24 cellular contexts compared by ENCODE assay signal in the genomic region with DNA sequence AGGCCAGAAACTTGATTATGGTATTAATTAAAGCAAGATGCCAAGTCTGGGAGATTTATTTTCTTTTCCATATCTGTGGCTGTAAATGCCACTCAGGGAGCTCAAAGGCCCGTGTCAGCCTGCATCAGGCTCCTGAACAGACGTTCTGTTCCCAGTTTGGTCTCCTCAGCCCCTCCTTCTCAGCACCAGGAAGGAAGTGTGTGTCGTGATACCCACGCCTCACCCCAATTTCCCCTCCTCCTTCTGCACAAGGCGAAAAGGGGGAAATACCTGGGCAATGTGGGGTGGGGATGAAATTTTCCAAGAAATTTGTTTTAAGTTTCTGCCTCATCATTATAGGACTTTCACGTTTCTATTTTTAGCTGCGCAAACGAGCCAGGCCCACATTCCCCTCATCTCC.
DNase-seq lines count a peak whose midpoint lies in the region; ATAC-seq, FAIRE-seq and TF ChIP-seq lines count a peak whose summit lies in the region.
"Had no signal": no experiment of that assay in that cellular context is flagged by ENCODE, and none has a peak within 500 bp of the region (broad histone marks: within the 10 kb centered on the region; RNA-seq: fewer than 3 reads in every experiment).

No MANE protein-coding gene starts in this region.

- in situ Hi-C loops in HepG2 (cut with HindIII; ENCODE audit: extremely low pct_ligation_motif_present, low pct_unique_long_range_greater_than_20kb) = no loop called here

- no peak overlapping the region for H4K8ac ChIP-seq in neuronal stem cell (ENCODE audit: low read depth, low read length)

- peaks cover 0 to under 1% (median 0%) of the 10 kb centered on the region in 3 experiments for H3K27me3 ChIP-seq in neuronal stem cell (ENCODE audit: control insufficient read depth in 3 of 3, insufficient read depth in 3 of 3, low read depth in 1 of 3, low read length in 3 of 3)
- H3K27me3 ChIP-seq in HepG2 (ENCODE audit: control insufficient read depth in 1 of 2, insufficient read depth in 2 of 2, low read length in 2 of 2) = no peaks in the 10 kb centered on the region
- H3K27me3 ChIP-seq: BE2C, MG63, neural progenitor cell, upper lobe of left lung had no signal

- intact Hi-C loops in HepG2 (cut with micrococcal nuclease; ENCODE audit: unreplicated experiment) = no loop called here

- H3K9me3 ChIP-seq in neuronal stem cell (replicated peaks in 1 of 2; ENCODE audit: control insufficient read depth in 2 of 2, insufficient read depth in 1 of 2, low read depth in 1 of 2, low read length in 2 of 2) = peaks cover 0 to 2% of the 10 kb centered on the region in 2 donors
- no peaks in the 10 kb centered on the region for H3K9me3 ChIP-seq in HepG2 (ENCODE audit: low read length)
- H3K9me3 ChIP-seq: BE2C, MG63 had no signal

- H3K27me3 Mint-ChIP-seq in T-helper 1 cell treated with Interleukin-12 subunit alpha and Interleukin-12 subunit beta and Interleukin-4 antibody, amounts not matched to agents 30 μg/mL and 1 μg/mL, for 36 hours (ENCODE audit: low read depth) = peaks cover 8% of the 10 kb centered on the region
- peaks cover 6% of the 10 kb centered on the region for H3K27me3 Mint-ChIP-seq in chondrocyte (ENCODE audit: low read depth)

- no peak overlapping the region for H2BK120ac ChIP-seq in neuronal stem cell (ENCODE audit: low read depth, low read length)

- H3K36me3 ChIP-seq in neuronal stem cell (replicated peaks in 1 of 2; ENCODE audit: control insufficient read depth in 2 of 2, insufficient read depth in 2 of 2, low read length in 2 of 2) = no peaks in the 10 kb centered on the region
- no peaks in the 10 kb centered on the region for H3K36me3 ChIP-seq in HepG2 (replicated peaks in 1 of 2; ENCODE audit: control insufficient read depth in 1 of 2, insufficient read depth in 2 of 2, low read length in 2 of 2)
- H3K36me3 ChIP-seq: BE2C, MG63, neural progenitor cell, upper lobe of left lung had no signal

- H3K9me3 Mint-ChIP-seq in T-helper 1 cell treated with Interleukin-12 subunit alpha and Interleukin-12 subunit beta and Interleukin-4 antibody, amounts not matched to agents 30 μg/mL and 1 μg/mL, for 36 hours = peaks cover 6% of the 10 kb centered on the region
- H3K9me3 Mint-ChIP-seq in chondrocyte (ENCODE audit: low read depth) = peaks cover 9% of the 10 kb centered on the region
- H3K9me3 Mint-ChIP-seq: neural progenitor cell had no signal

- no peak for ATAC-seq in HepG2
- ATAC-seq: left ventricle myocardium superior, WTC11 had no signal

- H3K9ac ChIP-seq in neuronal stem cell (ENCODE audit: low read depth, low read length, poor library complexity) (no peak overlapping the region), HepG2 (ENCODE audit: insufficient read depth, low read depth, low read length) (no peak overlapping the region)
- H3K9ac ChIP-seq: neural progenitor cell had no signal

- FAIRE-seq in urothelium cell line (lab: Jason Lieb, UNC) (no peak), HepG2 (lab: Jason Lieb, UNC) (no peak)
- FAIRE-seq: endothelial cell of umbilical vein, GM18507 had no signal

- no peaks in the 10 kb centered on the region for H3K79me2 ChIP-seq in HepG2 (ENCODE audit: insufficient read depth, low read length)

- no peak overlapping the region for H2BK5ac ChIP-seq in neuronal stem cell (ENCODE audit: low read length)

- H3K27ac Mint-ChIP-seq in T-helper 1 cell treated with Interleukin-12 subunit alpha and Interleukin-12 subunit beta and Interleukin-4 antibody, amounts not matched to agents 30 μg/mL and 1 μg/mL, for 36 hours = peak overlapping the region; percentile 24
- no peak overlapping the region for H3K27ac Mint-ChIP-seq in chondrocyte (ENCODE audit: unreplicated experiment)
- H3K27ac Mint-ChIP-seq: neural progenitor cell, WTC11 had no signal

- CTCF ChIA-PET in HepG2 (lab: Yijun Ruan, JAX; ENCODE audit: low intra/inter-chr PET ratio, low total read pairs) = no interaction called here

- no peaks in the 10 kb centered on the region for H3K79me1 ChIP-seq in neuronal stem cell (ENCODE audit: low read depth, low read length)

- H3K18ac ChIP-seq in neuronal stem cell (ENCODE audit: low read length) = peak overlapping the region; percentile 48

- POLR2A ChIA-PET in HepG2 (lab: Yijun Ruan, JAX) = interaction anchor here (1.7 kb wide), 1 partner anchor 48 kb away, joined by 4 read pairs; no protein-coding TSS in a partner anchor

- H2AFZ ChIP-seq in neuronal stem cell (ENCODE audit: low read length) (no peak overlapping the region), HepG2 (ENCODE audit: low read length) (no peak overlapping the region)
- H2AFZ ChIP-seq: neural progenitor cell had no signal

- WGBS in neuronal stem cell (ENCODE audit: extremely low coverage in 2 of 2, insufficient read length in 2 of 2, insufficient replicate concordance in 1 of 2), 2 donors = no CpG with 5 or more reads among the region's 8 CpGs
- 39% methylated on average over 8 of the region's 8 CpGs for WGBS in HepG2 (ENCODE audit: low lambda C conversion rate)

- H2AK5ac ChIP-seq in neuronal stem cell (ENCODE audit: low read depth, low read length) = no peak overlapping the region

- H3K4me2 ChIP-seq in neuronal stem cell (ENCODE audit: insufficient read depth, low read length, poor library complexity, severe bottlenecking) (no peak overlapping the region), HepG2 (ENCODE audit: low read depth, low read length) (no peak overlapping the region)
- H3K4me2 ChIP-seq: neural progenitor cell had no signal

- TF ChIP-seq RAD21 in HepG2 (CRISPR knock-in tag; IDR thresholded peaks at IDR 0.05) = no peak

- DNase-seq in T-helper 1 cell (no peak), EH (ENCODE audit: low read depth) (peak; percentile 35), UCSD-AML1 (lab: John Stamatoyannopoulos, UW; ENCODE audit: unreplicated experiment) (peak; percentile 61), neuronal stem cell (ENCODE audit: low spot score) (no peak), urothelium cell line (ENCODE audit: low spot score) (no peak), chondrocyte (ENCODE audit: low spot score) (no peak), HepG2 (ENCODE audit: low spot score) (no peak)
- DNase-seq: 8988T; activated effector memory CD4-positive, alpha-beta T cell treated with Interleukin-2 at 50 U/mL for 16 hours; amygdala; BE2C; Calu3; left ventricle myocardium superior; MG63; NCI-H1417 treated with DMSO at 0.1 percent for 48 hours; NCI-H524; upper lobe of left lung had no signal

- no peaks in the 10 kb centered on the region for H4K20me1 ChIP-seq in HepG2 (ENCODE audit: insufficient read depth, low read length)

- H3K36me3 Mint-ChIP-seq in T-helper 1 cell treated with Interleukin-12 subunit alpha and Interleukin-12 subunit beta and Interleukin-4 antibody, amounts not matched to agents 30 μg/mL and 1 μg/mL, for 36 hours (ENCODE audit: low read depth) = no peaks in the 10 kb centered on the region
- H3K36me3 Mint-ChIP-seq in chondrocyte (ENCODE audit: low read depth) = no peaks in the 10 kb centered on the region
- H3K36me3 Mint-ChIP-seq: neural progenitor cell, WTC11 had no signal

- TF ChIP-seq EP300 in HepG2 (IDR thresholded peaks at IDR 0.05; ENCODE audit: low read depth in 2 of 2, low read length in 2 of 2) = no peak
- no peak for TF ChIP-seq EP300 in HepG2 (CRISPR knock-in tag; IDR thresholded peaks at IDR 0.05; ENCODE audit: borderline replicate concordance)

- no peak overlapping the region for H3K23ac ChIP-seq in neuronal stem cell (ENCODE audit: low read depth, low read length, poor library complexity)

- TF ChIP-seq POLR2A in HepG2 (IDR thresholded peaks at IDR 0.05; ENCODE audit: insufficient read depth in 1 of 2, low read depth in 2 of 2, low read length in 2 of 2) = no peak

- H2BK12ac ChIP-seq in neuronal stem cell (ENCODE audit: low read length) = peak overlapping the region; percentile 30

- H3K4me1 ChIP-seq in neuronal stem cell (ENCODE audit: control insufficient read depth in 2 of 2, insufficient read depth in 1 of 2, low read depth in 1 of 2, low read length in 2 of 2) = no peaks in the 10 kb centered on the region
- H3K4me1 ChIP-seq in HepG2 (ENCODE audit: insufficient read depth, low read length) = peaks cover 16% of the 10 kb centered on the region
- H3K4me1 ChIP-seq: BE2C, neural progenitor cell, upper lobe of left lung had no signal

- no peak overlapping the region for H3K14ac ChIP-seq in neuronal stem cell (ENCODE audit: low read length)

- no peak overlapping the region for H2BK15ac ChIP-seq in neuronal stem cell (ENCODE audit: low read length)

- peaks cover 20% of the 10 kb centered on the region for H3K4me1 Mint-ChIP-seq in T-helper 1 cell treated with Interleukin-12 subunit alpha and Interleukin-12 subunit beta and Interleukin-4 antibody, amounts not matched to agents 30 μg/mL and 1 μg/mL, for 36 hours (ENCODE audit: low read depth)
- H3K4me1 Mint-ChIP-seq in chondrocyte (ENCODE audit: low read depth) = peaks cover 4% of the 10 kb centered on the region
- H3K4me1 Mint-ChIP-seq: neural progenitor cell, WTC11 had no signal

- H3K4me3 ChIP-seq in neuronal stem cell (ENCODE audit: low read length in 2 of 2) (no peak overlapping the region), HepG2 (replicated peaks in 1 of 3; ENCODE audit: insufficient read depth in 1 of 3, low read depth in 2 of 3, low read length in 3 of 3) (no peak overlapping the region)
- H3K4me3 ChIP-seq: MG63, neural progenitor cell, skin epidermis, upper lobe of left lung had no signal

- BruUV-seq in HepG2 (replicated peaks; lab: Mats Ljungman, UMichigan) = no TSS peak

- no peak overlapping the region for H3K4ac ChIP-seq in neuronal stem cell (ENCODE audit: low read length)

- TF ChIP-seq CTCF in chondrocyte (IDR thresholded peaks at IDR 0.05) (no peak), HepG2 (CRISPR knock-in tag; IDR thresholded peaks at IDR 0.05) (no peak)

- no peak overlapping the region for H3K4me3 Mint-ChIP-seq in T-helper 1 cell treated with Interleukin-12 subunit alpha and Interleukin-12 subunit beta and Interleukin-4 antibody, amounts not matched to agents 30 μg/mL and 1 μg/mL, for 36 hours
- H3K4me3 Mint-ChIP-seq in chondrocyte (ENCODE audit: unreplicated experiment) = no peak overlapping the region
- H3K4me3 Mint-ChIP-seq: neural progenitor cell, WTC11 had no signal

- H4K91ac ChIP-seq in neuronal stem cell (ENCODE audit: low read depth, low read length, poor library complexity) = no peak overlapping the region

- H3K27ac ChIP-seq in neuronal stem cell (replicated peaks; ENCODE audit: low read length) (no peak overlapping the region), HepG2 (ENCODE audit: extremely low read length, insufficient read depth, low read length) (no peak overlapping the region)
- H3K27ac ChIP-seq: neural progenitor cell, RWPE1, skin epidermis, upper lobe of left lung had no signal

TF ChIP-seq in HepG2, 621 proteins besides CTCF, POLR2A, EP300 and RAD21 (continues in another document):
- TF ChIP-seq ZNF747 (CRISPR knock-in tag; IDR thresholded peaks at IDR 0.05; ENCODE audit: borderline replicate concordance) (no peak), SNRNP70 (IDR thresholded peaks at IDR 0.05; ENCODE audit: low read depth, low read length) (no peak), ZNF124 (CRISPR knock-in tag; IDR thresholded peaks at IDR 0.05) (no peak)

Comparison
In these comparisons a context has a peak if more than half of its experiments do, and no peak if none do; other contexts are left out.
1. DNase-seq: peak in EH (single experiment) and UCSD-AML1 (single experiment); none in T-helper 1 cell (0 of 5), neuronal stem cell (single experiment), urothelium cell line (single experiment), chondrocyte (single experiment) and HepG2 (single experiment).